ENCODE assay signal across 12 cellular contexts in the genomic region with DNA sequence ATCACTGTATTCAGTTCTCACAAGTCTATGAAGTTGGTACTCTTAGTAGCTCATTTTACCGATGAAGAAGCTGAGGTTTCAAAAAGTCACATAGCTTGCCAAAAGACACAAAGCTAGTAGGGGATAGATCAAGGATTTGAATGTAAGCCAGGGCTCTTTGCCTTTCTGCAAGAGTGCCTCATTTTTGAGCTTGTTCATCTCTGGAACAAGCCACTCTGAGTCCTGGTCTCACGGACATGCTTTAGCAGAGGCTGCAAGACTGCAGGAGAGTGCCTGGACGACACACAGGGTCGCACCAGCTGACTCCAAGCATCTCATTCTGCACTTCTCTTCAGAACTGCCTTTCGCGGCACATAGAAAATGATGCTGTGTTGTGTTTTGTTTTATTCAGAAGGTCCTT. TPM values are rescaled to one million over a fixed set of nuclear protein-coding genes. Genes with fewer than 3 reads are reported as not detected.
DNase-seq lines count a peak whose midpoint lies in the region; ATAC-seq and TF ChIP-seq lines count a peak whose summit lies in the region.
"Had no signal": no experiment of that assay in that cellular context is flagged by ENCODE, and none has a peak within 500 bp of the region (broad histone marks: within the 10 kb centered on the region; RNA-seq: fewer than 3 reads in every experiment).

No MANE protein-coding gene starts in this region.

- H3K36me3 Mint-ChIP-seq in HFFc6 (ENCODE audit: low read depth): peaks cover 13% of the 10 kb centered on the region
- no peaks in the 10 kb centered on the region for H3K36me3 Mint-ChIP-seq in CD14-positive monocyte

- ATAC-seq in RWPE2 (ENCODE audit: low read depth): no peak
- ATAC-seq: activated CD8-positive, alpha-beta T cell treated with anti-CD3 and anti-CD28 coated beads for 36 hours; activated naive CD8-positive, alpha-beta T cell treated with anti-CD3 and anti-CD28 coated beads, Interleukin-2, amount 50 U/mL, for 24 hours had no signal

- TF ChIP-seq CTCF in HFFc6 (IDR thresholded peaks at IDR 0.05) (no peak), RWPE2 (IDR thresholded peaks at IDR 0.05; ENCODE audit: poor library complexity, severe bottlenecking) (no peak), CD14-positive monocyte (IDR thresholded peaks at IDR 0.05) (no peak), transverse colon (IDR thresholded peaks at IDR 0.05) (no peak), brain microvascular endothelial cell (IDR thresholded peaks at IDR 0.05; ENCODE audit: low read depth, low read length, missing control alignments) (no peak)

- H3K27me3 Mint-ChIP-seq in HFFc6 (ENCODE audit: insufficient read depth) (no peaks in the 10 kb centered on the region; the same call in 1 of the 2 replicates), CD14-positive monocyte (ENCODE audit: low read depth in 3 of 3) (peaks cover 47 to 66% (median 50%) of the 10 kb centered on the region in 3 donors)

- H3K36me3 ChIP-seq in RWPE2 (ENCODE audit: low read depth): no peaks in the 10 kb centered on the region
- H3K36me3 ChIP-seq in skeletal muscle satellite cell (ENCODE audit: insufficient read depth, low read length): no peaks in the 10 kb centered on the region
- no peaks in the 10 kb centered on the region for H3K36me3 ChIP-seq in transverse colon
- H3K36me3 ChIP-seq in brain microvascular endothelial cell (replicated peaks): no peaks in the 10 kb centered on the region

- H3K27me3 ChIP-seq in RWPE2 (ENCODE audit: insufficient read depth, poor library complexity, severe bottlenecking) (no peaks in the 10 kb centered on the region), skeletal muscle satellite cell (ENCODE audit: control insufficient read depth, insufficient read depth, low read length) (no peaks in the 10 kb centered on the region), transverse colon (peaks cover 35% of the 10 kb centered on the region), brain microvascular endothelial cell (replicated peaks) (no peaks in the 10 kb centered on the region)

- H3K27ac ChIP-seq in RWPE2 (ENCODE audit: poor library complexity, severe bottlenecking) (peak overlapping the region; percentile 79), transverse colon (no peak overlapping the region), brain microvascular endothelial cell (no peak overlapping the region)

- H3K4me1 ChIP-seq in RWPE2 (ENCODE audit: insufficient read depth, poor library complexity, severe bottlenecking): peaks cover 42% of the 10 kb centered on the region
- peaks cover 58% of the 10 kb centered on the region for H3K4me1 ChIP-seq in skeletal muscle satellite cell (ENCODE audit: control insufficient read depth, insufficient read depth, low read length)
- H3K4me1 ChIP-seq in transverse colon: peaks cover 0 to 35% (median 11%) of the 10 kb centered on the region in 4 donors

- peaks cover 78% of the 10 kb centered on the region for H3K4me1 Mint-ChIP-seq in HFFc6 (ENCODE audit: low read depth)
- H3K4me1 Mint-ChIP-seq in CD14-positive monocyte: peaks cover 5% of the 10 kb centered on the region

- H3K27ac Mint-ChIP-seq in HFFc6 (peak overlapping the region; percentile 55; the same call in 1 of the 2 replicates), CD14-positive monocyte (no peak overlapping the region)
- H3K27ac Mint-ChIP-seq: activated CD8-positive, alpha-beta T cell treated with anti-CD3 and anti-CD28 coated beads for 36 hours; activated naive CD8-positive, alpha-beta T cell treated with anti-CD3 and anti-CD28 coated beads, Interleukin-2, amount 50 U/mL, for 24 hours had no signal

- in situ Hi-C loops in transverse colon (cut with MboI; ENCODE audit: low pct_ligation_motif_present in 1 of 4, low pct_unique_long_range_greater_than_20kb in 1 of 4, low sequenced_read_pairs in 3 of 4) (loop anchor here (10.0 to 25.0 kb wide), 3 partner anchors 423 to 710 kb away; no protein-coding TSS in a partner anchor), brain microvascular endothelial cell (cut with HindIII; ENCODE audit: low pct_ligation_motif_present, low sequenced_read_pairs) (no loop called here)

- intact Hi-C loops in CD14-positive monocyte (cut with micrococcal nuclease) (loop anchor here (1.0 to 10.0 kb wide), 2 partner anchors 430 to 715 kb away; no protein-coding TSS in a partner anchor), transverse colon (cut with DNase I; ENCODE audit: low total_unique reads) (loop anchor here (10.0 kb wide), 1 partner anchor 430 kb away; no protein-coding TSS in a partner anchor)

- DNase-seq in HFFc6 (no peak), RWPE2 (ENCODE audit: low spot score) (no peak), globus pallidus (ENCODE audit: low spot score) (peak; percentile 55), CD14-positive monocyte (ENCODE audit: low spot score) (no peak), transverse colon (no peak), NCI-H748 (lab: John Stamatoyannopoulos, UW; ENCODE audit: unreplicated experiment) (no peak), brain microvascular endothelial cell (no peak)
- DNase-seq: activated CD8-positive, alpha-beta T cell treated with anti-CD3 and anti-CD28 coated beads for 36 hours; activated naive CD8-positive, alpha-beta T cell treated with anti-CD3 and anti-CD28 coated beads, Interleukin-2, amount 50 U/mL, for 24 hours; Calu3; kidney glomerular epithelial cell had no signal

- H3K9me3 ChIP-seq in RWPE2 (ENCODE audit: severe bottlenecking): no peaks in the 10 kb centered on the region
- H3K9me3 ChIP-seq in skeletal muscle satellite cell (replicated peaks; ENCODE audit: low read length): no peaks in the 10 kb centered on the region
- no peaks in the 10 kb centered on the region for H3K9me3 ChIP-seq in transverse colon

- no peak for TF ChIP-seq POLR2A in transverse colon (IDR thresholded peaks at IDR 0.05)

- no peak for TF ChIP-seq EP300 in transverse colon (IDR thresholded peaks at IDR 0.05; ENCODE audit: low read depth)

- H3K9ac ChIP-seq in skeletal muscle satellite cell (ENCODE audit: low read depth, low read length): no peak overlapping the region

- H3K9me3 Mint-ChIP-seq in HFFc6: no peaks in the 10 kb centered on the region
- peaks cover 0 to 5% (median 0%) of the 10 kb centered on the region in 7 donors for H3K9me3 Mint-ChIP-seq in CD14-positive monocyte
- H3K9me3 Mint-ChIP-seq: activated CD8-positive, alpha-beta T cell treated with anti-CD3 and anti-CD28 coated beads for 36 hours; activated naive CD8-positive, alpha-beta T cell treated with anti-CD3 and anti-CD28 coated beads, Interleukin-2, amount 50 U/mL, for 24 hours had no signal

- 33 to 69% methylated on average over 1 to 6 of the region's 6 CpGs for WGBS in transverse colon (ENCODE audit: low coverage in 1 of 2), 2 donors

- no peak overlapping the region for H3K4me3 ChIP-seq in RWPE2 (ENCODE audit: severe bottlenecking)
- H3K4me3 ChIP-seq in skeletal muscle satellite cell (ENCODE audit: low read length): no peak overlapping the region
- H3K4me3 ChIP-seq in transverse colon: no peak overlapping the region
- H3K4me3 ChIP-seq in brain microvascular endothelial cell (ENCODE audit: low read depth, low read length): no peak overlapping the region

- H3K4me3 Mint-ChIP-seq in HFFc6: peak overlapping the region; percentile 97
- H3K4me3 Mint-ChIP-seq in CD14-positive monocyte: peak overlapping the region in 1 of 2 donors; percentile 50
- H3K4me3 Mint-ChIP-seq: activated CD8-positive, alpha-beta T cell treated with anti-CD3 and anti-CD28 coated beads for 36 hours; activated naive CD8-positive, alpha-beta T cell treated with anti-CD3 and anti-CD28 coated beads, Interleukin-2, amount 50 U/mL, for 24 hours had no signal

- H3K4me2 ChIP-seq in skeletal muscle satellite cell (ENCODE audit: low read length): peak overlapping the region; percentile 94

RNA-seq across cellular contexts. Expression of a gene that starts 3.7 kb away (rescaled TPM):
- total RNA-seq in HFFc6 (2021; fragmentation: NEBNext Ultra II Directional; extraction: Animal tissue kit (Norgen Biotek cat#: 25700)): 10 to 100 TPM; 11.0 to 37.3 (median 14.1) TPM
- 1.3 and 6.1 TPM in 2 replicates for total RNA-seq in skeletal muscle satellite cell (2012; rRNA removed)
- not detected for polyA plus RNA-seq in CD14-positive monocyte
- total RNA-seq in transverse colon: 10 to 100 TPM in 1 of 4 donors, 1 to 10 TPM in 2, under 1 TPM in 1; 0.75 to 14.7 (median 3.5) TPM
- total RNA-seq: activated CD8-positive, alpha-beta T cell treated with anti-CD3 and anti-CD28 coated beads for 36 hours had no signal
